ENCODE assay signal across 9 cellular contexts in the genomic region with DNA sequence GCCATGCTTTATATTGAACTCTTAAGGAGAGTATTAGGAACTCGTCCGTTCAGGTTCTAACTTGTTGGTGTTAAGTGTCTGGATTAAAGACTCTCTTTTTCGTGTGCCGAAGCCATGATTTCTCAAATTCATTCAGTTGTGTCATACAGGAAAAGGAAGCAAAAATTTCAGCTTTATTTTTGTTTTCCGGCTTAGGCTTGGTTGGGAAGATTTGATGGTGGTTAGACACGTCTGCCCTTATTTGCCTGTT. TPM values are rescaled to one million over a fixed set of nuclear protein-coding genes. Genes with fewer than 3 reads are reported as not detected.
A peak's percentile ranks its signal among the peaks of the same experiment; 100 is the strongest.
DNase-seq lines count a peak whose midpoint lies in the region; ATAC-seq and TF ChIP-seq lines count a peak whose summit lies in the region.
"Had no signal": no experiment of that assay in that cellular context is flagged by ENCODE, and none has a peak within 500 bp of the region (broad histone marks: within the 10 kb centered on the region; RNA-seq: fewer than 3 reads in every experiment).

No MANE protein-coding gene starts in this region.

- peak; percentile 24 for DNase-seq in LHCN-M2 (ENCODE audit: low read depth)
- peak; percentile 47 for DNase-seq in choroid plexus epithelial cell (ENCODE audit: low read depth)
- no peak for DNase-seq in NCI-H1436 treated with DMSO at 0.1 percent for 48 hours (lab: John Stamatoyannopoulos, UW)
- no peak for DNase-seq in H4 (ENCODE audit: low spot score)

- H3F3A ChIP-seq in DOHH2 (ENCODE audit: control insufficient read depth, insufficient read depth): peaks cover 14% of the 10 kb centered on the region

- H3K36me3 ChIP-seq in DOHH2 (ENCODE audit: control insufficient read depth, low read length) (peaks cover 25% of the 10 kb centered on the region), muscle layer of duodenum (ENCODE audit: control insufficient read depth in 1 of 2, insufficient read depth in 2 of 2, low read length in 2 of 2) (peaks cover under 1 to 11% of the 10 kb centered on the region in 2 donors)

- no peak for ATAC-seq in GM18517 (IDR thresholded peaks at IDR 0.05; ENCODE audit: unreplicated experiment)
- ATAC-seq in GM18873 (IDR thresholded peaks at IDR 0.05; ENCODE audit: low FRiP score, unreplicated experiment): no peak

- peaks cover 55% of the 10 kb centered on the region for H3K79me2 ChIP-seq in DOHH2 (ENCODE audit: control insufficient read depth, low read length)

- H3K9me3 ChIP-seq in DOHH2 (ENCODE audit: control insufficient read depth, insufficient read depth, low read length) (no peaks in the 10 kb centered on the region), muscle layer of duodenum (ENCODE audit: control insufficient read depth in 1 of 2, low read length in 2 of 2) (no peaks in the 10 kb centered on the region)

- H3K4me2 ChIP-seq in DOHH2 (ENCODE audit: low read length): peak overlapping the region; percentile 96

- H3K27ac ChIP-seq in DOHH2 (ENCODE audit: low read depth, low read length) (peak overlapping the region; percentile 56), muscle layer of duodenum (ENCODE audit: low read length) (peak overlapping the region; percentile 94)

- no peaks in the 10 kb centered on the region for H3K9me2 ChIP-seq in DOHH2 (replicated peaks; ENCODE audit: control insufficient read depth, low read length)

- TF ChIP-seq CTCF in DOHH2 (IDR thresholded peaks at IDR 0.05; ENCODE audit: low read depth, low read length, poor library complexity, severe bottlenecking) (no peak), choroid plexus epithelial cell (conservative IDR thresholded peaks at IDR 0.05; ENCODE audit: low read depth, low read length) (no peak)

- no peaks in the 10 kb centered on the region for H3K27me3 ChIP-seq in DOHH2 (ENCODE audit: control insufficient read depth, low read length)
- no peaks in the 10 kb centered on the region for H3K27me3 ChIP-seq in muscle layer of duodenum (ENCODE audit: low read depth, low read length)

- H3K4me3 ChIP-seq in DOHH2 (ENCODE audit: low read length): peak overlapping the region; percentile 79
- peak overlapping the region; percentile 67 for H3K4me3 ChIP-seq in choroid plexus epithelial cell (ENCODE audit: low read depth, low read length)
- peak overlapping the region; percentile 62 to 84 for H3K4me3 ChIP-seq in muscle layer of duodenum (ENCODE audit: low read depth in 1 of 2, low read length in 2 of 2)

- H3K4me1 ChIP-seq in DOHH2 (ENCODE audit: control insufficient read depth, low read length) (peaks cover 28% of the 10 kb centered on the region), muscle layer of duodenum (ENCODE audit: control insufficient read depth in 1 of 2, insufficient read depth in 2 of 2, low read length in 2 of 2) (peaks cover 16 to 32% of the 10 kb centered on the region in 2 donors)

- peaks cover 29% of the 10 kb centered on the region for H4K20me1 ChIP-seq in DOHH2 (ENCODE audit: control insufficient read depth, insufficient read depth, low read depth, low read length)

RNA-seq across cellular contexts. Expression of a gene that starts 0.9 kb away (rescaled TPM):
- 63.2 and 64.1 TPM in 2 replicates for total RNA-seq in LHCN-M2 (2014; rRNA removed)
- polyA plus RNA-seq in LHCN-M2 (2012): 39.2 TPM
- 16.1 and 21.0 TPM in 2 replicates for total RNA-seq in H4 (2014; rRNA removed; shearing (Covaris generic))

RNA-seq across cellular contexts. Expression of a gene that starts 30.7 kb away (rescaled TPM):
- 118 and 119 TPM in 2 replicates for total RNA-seq in LHCN-M2 (2014; rRNA removed)
- 118 TPM for polyA plus RNA-seq in LHCN-M2 (2012)
- total RNA-seq in H4 (2014; rRNA removed; shearing (Covaris generic)): 44.7 and 56.7 TPM in 2 replicates

RNA-seq across cellular contexts. Expression of a gene that starts 34.5 kb away (rescaled TPM):
- not detected in 2 replicates for total RNA-seq in LHCN-M2 (2014; rRNA removed)
- polyA plus RNA-seq in LHCN-M2 (2012): not detected
- not detected in 2 replicates for total RNA-seq in H4 (2014; rRNA removed; shearing (Covaris generic))
- total RNA-seq: T-helper 1 cell treated with Interleukin-12 subunit alpha and Interleukin-12 subunit beta and Interleukin-4 antibody, amounts not matched to agents 30 ng/mL and 1 ng/mL, for 36 hours had no signal

Comparison
In these comparisons a context has a peak if more than half of its experiments do, and no peak if none do; other contexts are left out.
1. DNase-seq: peak in LHCN-M2 (single experiment) and choroid plexus epithelial cell (single experiment); none in NCI-H1436 treated with DMSO at 0.1 percent for 48 hours (single experiment) and H4 (single experiment).
2. Peak in every context shown above with its lines, with median percentiles within 50 percentile points of each other: H3K4me3 ChIP-seq.